Comparison of ENCODE assay signal across 15 cellular contexts in genomic region chr10:8058274-8059111, GRCh38. TPM values are rescaled to one million over a fixed set of nuclear protein-coding genes. Genes with fewer than 3 reads are reported as not detected.
DNase-seq lines count a peak whose midpoint lies in the region; ATAC-seq and TF ChIP-seq lines count a peak whose summit lies in the region.
"Had no signal": no experiment of that assay in that cellular context is flagged by ENCODE, and none has a peak within 500 bp of the region (broad histone marks: within the 10 kb centered on the region; RNA-seq: fewer than 3 reads in every experiment).

No MANE protein-coding gene starts in this region.

- TF ChIP-seq CTCF in nephron (IDR thresholded peaks at IDR 0.05; ENCODE audit: unreplicated experiment in 3 of 3) = no peak
- TF ChIP-seq CTCF in esophagus muscularis mucosa (IDR thresholded peaks at IDR 0.05) = no peak
- TF ChIP-seq CTCF in A673 (conservative IDR thresholded peaks at IDR 0.05; ENCODE audit: low read depth, low read length) = no peak

- no peaks in the 10 kb centered on the region for H3K9me3 ChIP-seq in CD4-positive, CD25-positive, alpha-beta regulatory T cell (ENCODE audit: control insufficient read depth in 2 of 2, low read length in 2 of 2)
- H3K9me3 ChIP-seq in HUES48 (ENCODE audit: control insufficient read depth, insufficient read depth, low read length) = no peaks in the 10 kb centered on the region
- no peaks in the 10 kb centered on the region for H3K9me3 ChIP-seq in esophagus muscularis mucosa
- H3K9me3 ChIP-seq in A673 (ENCODE audit: low read depth, low read length, poor library complexity, severe bottlenecking) = no peaks in the 10 kb centered on the region
- H3K9me3 ChIP-seq: mucosa of descending colon had no signal

- DNase-seq in CD4-positive, CD25-positive, alpha-beta regulatory T cell = no peak
- no peak for DNase-seq in effector memory CD8-positive, alpha-beta T cell
- no peak for DNase-seq in esophagus muscularis mucosa (ENCODE audit: extremely low spot score)
- DNase-seq in AML-193 (lab: John Stamatoyannopoulos, UW) = no peak
- no peak for DNase-seq in A673 (ENCODE audit: low spot score)
- DNase-seq: GDM1, mucosa of descending colon, NCI-H524, Right ventricle myocardium superior had no signal

- TF ChIP-seq POLR2A in esophagus muscularis mucosa (IDR thresholded peaks at IDR 0.05; ENCODE audit: low read depth) = no peak

- WGBS in esophagus muscularis mucosa = 72% methylated on average over 30 of the region's 45 CpGs

- peaks cover 32% of the 10 kb centered on the region for H3K36me3 ChIP-seq in CD4-positive, CD25-positive, alpha-beta regulatory T cell (ENCODE audit: control insufficient read depth, insufficient read depth, low read length)
- H3K36me3 ChIP-seq in HUES48 (ENCODE audit: control insufficient read depth, insufficient read depth, low read length) (no peaks in the 10 kb centered on the region), esophagus muscularis mucosa (no peaks in the 10 kb centered on the region), A673 (ENCODE audit: insufficient read depth, low read length, poor library complexity, severe bottlenecking) (peaks cover 3% of the 10 kb centered on the region)
- H3K36me3 ChIP-seq: BLaER1 had no signal

- peak overlapping the region; percentile 91 to 100 (median 98) for H3K4me3 Mint-ChIP-seq in CD4-positive, CD25-positive, alpha-beta regulatory T cell
- peak overlapping the region; percentile 90 to 97 for H3K4me3 Mint-ChIP-seq in effector memory CD8-positive, alpha-beta T cell
- H3K4me3 Mint-ChIP-seq in nephron = peak overlapping the region; percentile 24 to 81 (median 36)
- H3K4me3 Mint-ChIP-seq in stimulated activated memory B cell treated with anti-CD40 and anti-IgM and Interleukin-4, amounts not matched to agents 10 μg/mL and 1 μg/mL and 100 μg/mL, for 72 hours = no peak overlapping the region

- POLR2A ChIA-PET in A673 (lab: Charles Lee; ENCODE audit: low non-redundant PET) = no interaction called here

- intact Hi-C loops in esophagus muscularis mucosa (cut with DNase I) (no loop called here), A673 (cut with micrococcal nuclease; ENCODE audit: unreplicated experiment) (loop anchor here (10.0 kb wide), 1 partner anchor 1146 kb away; no protein-coding TSS in a partner anchor)

- no peaks in the 10 kb centered on the region for H3K27me3 ChIP-seq in CD4-positive, CD25-positive, alpha-beta regulatory T cell (ENCODE audit: control insufficient read depth, insufficient read depth, low read length)
- H3K27me3 ChIP-seq in HUES48 (ENCODE audit: control insufficient read depth, insufficient read depth, low read length) (peaks cover 99% of the 10 kb centered on the region), esophagus muscularis mucosa (peaks cover 0 to 98% (median 42%) of the 10 kb centered on the region in 4 donors), A673 (replicated peaks; ENCODE audit: insufficient read depth, low read depth, low read length, poor library complexity) (peaks cover 4% of the 10 kb centered on the region)

- H3K27ac Mint-ChIP-seq in CD4-positive, CD25-positive, alpha-beta regulatory T cell = peak overlapping the region; percentile 87 to 98 (median 98)
- H3K27ac Mint-ChIP-seq in effector memory CD8-positive, alpha-beta T cell = peak overlapping the region; percentile 97 to 100
- H3K27ac Mint-ChIP-seq in nephron = peak overlapping the region in 1 of 3 experiments; percentile 52
- no peak overlapping the region for H3K27ac Mint-ChIP-seq in stimulated activated memory B cell treated with anti-CD40 and anti-IgM and Interleukin-4, amounts not matched to agents 10 μg/mL and 1 μg/mL and 100 μg/mL, for 72 hours

- CTCF ChIA-PET in A673 (lab: Charles Lee) = no interaction called here

- peak overlapping the region; percentile 93 for H3K4me3 ChIP-seq in CD4-positive, CD25-positive, alpha-beta regulatory T cell (ENCODE audit: low read depth, low read length)
- peak overlapping the region; percentile 18; the same call in 1 of the 2 replicates for H3K4me3 ChIP-seq in HUES48 (ENCODE audit: low read depth, low read length)
- H3K4me3 ChIP-seq in esophagus muscularis mucosa = no peak overlapping the region
- H3K4me3 ChIP-seq in A673 (ENCODE audit: low read depth, low read length, poor library complexity, severe bottlenecking) = no peak overlapping the region
- H3K4me3 ChIP-seq: BLaER1, mucosa of descending colon had no signal

- no peak for ATAC-seq in CD4-positive, CD25-positive, alpha-beta regulatory T cell (ENCODE audit: low read depth in 2 of 2)
- no peak for ATAC-seq in effector memory CD8-positive, alpha-beta T cell (replicated peaks)
- no peak for ATAC-seq in stimulated activated memory B cell treated with anti-CD40 and anti-IgM and Interleukin-4, amounts not matched to agents 10 μg/mL and 1 μg/mL and 100 μg/mL, for 72 hours
- ATAC-seq: activated naive CD4-positive, alpha-beta T cell treated with anti-CD3 and anti-CD28 coated beads, Interleukin-2, amount 50 U/mL, for 72 hours; mucosa of descending colon had no signal

- no peak for TF ChIP-seq EP300 in esophagus muscularis mucosa (IDR thresholded peaks at IDR 0.05)

- peaks cover 14% of the 10 kb centered on the region for H3K27me3 Mint-ChIP-seq in CD4-positive, CD25-positive, alpha-beta regulatory T cell
- H3K27me3 Mint-ChIP-seq in effector memory CD8-positive, alpha-beta T cell = peaks cover 0 to under 1% of the 10 kb centered on the region in 2 donors
- H3K27me3 Mint-ChIP-seq in nephron (ENCODE audit: low read depth) = peaks cover 98% of the 10 kb centered on the region
- H3K27me3 Mint-ChIP-seq in stimulated activated memory B cell treated with anti-CD40 and anti-IgM and Interleukin-4, amounts not matched to agents 10 μg/mL and 1 μg/mL and 100 μg/mL, for 72 hours = peaks cover 94% of the 10 kb centered on the region

- no TSS peak for BruUV-seq in A673 (replicated peaks; lab: Mats Ljungman, UMichigan)

- H3K9me3 Mint-ChIP-seq in CD4-positive, CD25-positive, alpha-beta regulatory T cell = peaks cover 0 to 6% (median 1%) of the 10 kb centered on the region in 7 donors
- H3K9me3 Mint-ChIP-seq in effector memory CD8-positive, alpha-beta T cell = no peaks in the 10 kb centered on the region
- peaks cover 3% of the 10 kb centered on the region for H3K9me3 Mint-ChIP-seq in nephron
- H3K9me3 Mint-ChIP-seq in stimulated activated memory B cell treated with anti-CD40 and anti-IgM and Interleukin-4, amounts not matched to agents 10 μg/mL and 1 μg/mL and 100 μg/mL, for 72 hours = no peaks in the 10 kb centered on the region
- H3K9me3 Mint-ChIP-seq: activated naive CD4-positive, alpha-beta T cell treated with anti-CD3 and anti-CD28 coated beads, Interleukin-2, amount 50 U/mL, for 72 hours had no signal

- H3K9ac ChIP-seq in HUES48 (ENCODE audit: low read depth, low read length) = no peak overlapping the region
- H3K9ac ChIP-seq: BLaER1 had no signal

- peaks cover 5 to 66% (median 48%) of the 10 kb centered on the region in 4 donors for H3K4me1 Mint-ChIP-seq in CD4-positive, CD25-positive, alpha-beta regulatory T cell
- peaks cover 62 to 68% of the 10 kb centered on the region in 2 donors for H3K4me1 Mint-ChIP-seq in effector memory CD8-positive, alpha-beta T cell (ENCODE audit: low read depth in 2 of 2)
- peaks cover 48% of the 10 kb centered on the region for H3K4me1 Mint-ChIP-seq in nephron
- H3K4me1 Mint-ChIP-seq in stimulated activated memory B cell treated with anti-CD40 and anti-IgM and Interleukin-4, amounts not matched to agents 10 μg/mL and 1 μg/mL and 100 μg/mL, for 72 hours = peaks cover 50% of the 10 kb centered on the region

- H3K27ac ChIP-seq in CD4-positive, CD25-positive, alpha-beta regulatory T cell (ENCODE audit: insufficient read depth, low read length, poor library complexity, severe bottlenecking) = peak overlapping the region; percentile 90
- no peak overlapping the region for H3K27ac ChIP-seq in HUES48 (ENCODE audit: low read depth, low read length)
- H3K27ac ChIP-seq in esophagus muscularis mucosa (replicated peaks in 1 of 4) = no peak overlapping the region
- H3K27ac ChIP-seq in A673 (ENCODE audit: low read depth, low read length, poor library complexity, severe bottlenecking) = no peak overlapping the region
- H3K27ac ChIP-seq: BLaER1, VCaP had no signal

- peaks cover 31% of the 10 kb centered on the region for H3K36me3 Mint-ChIP-seq in CD4-positive, CD25-positive, alpha-beta regulatory T cell
- peaks cover 100% of the 10 kb centered on the region for H3K36me3 Mint-ChIP-seq in effector memory CD8-positive, alpha-beta T cell (ENCODE audit: insufficient read depth)
- peaks cover 27% of the 10 kb centered on the region for H3K36me3 Mint-ChIP-seq in nephron (ENCODE audit: low read depth)
- no peaks in the 10 kb centered on the region for H3K36me3 Mint-ChIP-seq in stimulated activated memory B cell treated with anti-CD40 and anti-IgM and Interleukin-4, amounts not matched to agents 10 μg/mL and 1 μg/mL and 100 μg/mL, for 72 hours

- peaks cover 66% of the 10 kb centered on the region for H3K4me1 ChIP-seq in CD4-positive, CD25-positive, alpha-beta regulatory T cell (ENCODE audit: control insufficient read depth, insufficient read depth, low read length, poor library complexity, severe bottlenecking)
- peaks cover 72% of the 10 kb centered on the region for H3K4me1 ChIP-seq in HUES48 (ENCODE audit: control insufficient read depth, insufficient read depth, low read length)
- H3K4me1 ChIP-seq in esophagus muscularis mucosa = peaks cover 14 to 41% (median 30%) of the 10 kb centered on the region in 4 donors
- peaks cover 18% of the 10 kb centered on the region for H3K4me1 ChIP-seq in A673 (ENCODE audit: insufficient read depth, low read length, poor library complexity, severe bottlenecking)

RNA-seq across cellular contexts. Expression of gene GATA3, which starts 4.0 kb away (rescaled TPM):
- total RNA-seq in CD4-positive, CD25-positive, alpha-beta regulatory T cell = 182 TPM
- polyA plus RNA-seq in CD4-positive, CD25-positive, alpha-beta regulatory T cell = 10 to 100 TPM; 32.9 to 49.7 (median 42.5) TPM
- total RNA-seq in esophagus muscularis mucosa (under 1 TPM in 3 of 4 donors, not detected in 1; 0.19 to 0.46 (median 0.33) TPM), A673 (2021) (3.0 and 3.1 TPM in 2 replicates)

Comparison
In these comparisons a context has a peak if more than half of its experiments do, and no peak if none do; other contexts are left out.
1. H3K4me3 ChIP-seq: peak in CD4-positive, CD25-positive, alpha-beta regulatory T cell (single experiment) and HUES48 (single experiment); none in esophagus muscularis mucosa (0 of 4) and A673 (single experiment).
2. RNA of gene GATA3, which starts 4.0 kb away (total RNA-seq): 182 TPM in CD4-positive, CD25-positive, alpha-beta regulatory T cell (single experiment); 3.0 to 3.1 TPM in A673 and 0.19 to 0.46 TPM in esophagus muscularis mucosa; every median in the first group is over 10 times any median in the second.